ENCODE assay signal across 8 cellular contexts in genomic region chr9:37784640-37785483, GRCh38. TPM values are rescaled to one million over a fixed set of nuclear protein-coding genes. Genes with fewer than 3 reads are reported as not detected.
DNase-seq lines count a peak whose midpoint lies in the region; ATAC-seq and TF ChIP-seq lines count a peak whose summit lies in the region.

Gene EXOSC3, minus strand, starts transcription at chr9:37785064. Its CDS starts 20 bp downstream, at chr9:37785044.

- ATAC-seq in GM19468 (IDR thresholded peaks at IDR 0.05; ENCODE audit: extremely low read depth, unreplicated experiment), result peak; percentile 79

- H3K9me3 ChIP-seq in endodermal cell (ENCODE audit: control insufficient read depth, low read length) (no peaks in the 10 kb centered on the region), mesodermal cell (ENCODE audit: control insufficient read depth, low read length) (no peaks in the 10 kb centered on the region)

- peaks cover 33% of the 10 kb centered on the region for H3K27me3 Mint-ChIP-seq in endodermal cell (ENCODE audit: insufficient read depth)

- WGBS in endodermal cell (ENCODE audit: insufficient coverage in 1 of 2, insufficient read length in 1 of 2), 2 experiments, result 0 to 1% methylated on average over 49 to 73 of the region's 73 CpGs
- 0% methylated on average over 66 to 71 of the region's 73 CpGs for WGBS in mesodermal cell (ENCODE audit: insufficient coverage in 2 of 2), 2 experiments

- H3K4me3 ChIP-seq in endodermal cell (ENCODE audit: low read length) (peak within 1 kb of the TSS; percentile 88), mesodermal cell (ENCODE audit: extremely low read depth, insufficient read depth, low read length, poor library complexity, severe bottlenecking) (peak within 1 kb of the TSS; percentile 77)

- H3K36me3 ChIP-seq in endodermal cell (ENCODE audit: control insufficient read depth, insufficient read depth, low read length) (peaks cover 36% of the 10 kb centered on the region), mesodermal cell (ENCODE audit: control insufficient read depth, insufficient read depth, low read length) (peaks cover 39% of the 10 kb centered on the region)

- H3K4me1 Mint-ChIP-seq in endodermal cell, result peaks cover 5% of the 10 kb centered on the region

- H3K9ac ChIP-seq in endodermal cell (ENCODE audit: extremely low read depth, low read length, poor library complexity, severe bottlenecking), result peak within 1 kb of the TSS; percentile 48

- peaks cover 8% of the 10 kb centered on the region for H3K27me3 ChIP-seq in endodermal cell (ENCODE audit: control insufficient read depth, insufficient read depth, low read length, poor library complexity, severe bottlenecking)

- H3K4me1 ChIP-seq in endodermal cell (ENCODE audit: control insufficient read depth, insufficient read depth, low read length) (no peaks in the 10 kb centered on the region), mesodermal cell (ENCODE audit: control insufficient read depth, insufficient read depth, low read length, poor library complexity, severe bottlenecking) (peaks cover 7% of the 10 kb centered on the region)

- DNase-seq in COR-L47 (lab: John Stamatoyannopoulos, UW) (peak; percentile 86), HT-29 (ENCODE audit: low spot score) (peak; percentile 86), NOMO-1 treated with DMSO at 0.1 percent for 48 hours (lab: John Stamatoyannopoulos, UW; ENCODE audit: unreplicated experiment) (peak; percentile 76), endodermal cell (peak; percentile 96)
- peak; percentile 71 to 80 (median 75) for DNase-seq in activated CD8-positive, alpha-beta memory T cell treated with anti-CD3 and anti-CD28 coated beads for 48 hours (ENCODE audit: low read depth in 2 of 3, low spot score in 2 of 3)
- DNase-seq in stimulated activated CD8-positive, alpha-beta memory T cell treated with anti-CD3 and anti-CD28 coated beads, Interleukin-15, amount 100 ng/mL, for 48 hours (ENCODE audit: low read depth in 2 of 2), result peak; percentile 81 to 82

- H3K27ac ChIP-seq in endodermal cell (ENCODE audit: low read depth, low read length) (no peak within 1 kb of the TSS), mesodermal cell (ENCODE audit: low read depth, low read length, severe bottlenecking) (peak within 1 kb of the TSS; percentile 50)

- no peak for TF ChIP-seq CTCF in endodermal cell (conservative IDR thresholded peaks at IDR 0.05)

- peaks cover 32% of the 10 kb centered on the region for H3K36me3 Mint-ChIP-seq in endodermal cell (ENCODE audit: low read depth)

- no peaks in the 10 kb centered on the region for H3K9me3 Mint-ChIP-seq in endodermal cell

- peak within 1 kb of the TSS; percentile 96 for H3K4me3 Mint-ChIP-seq in endodermal cell

- H3K27ac Mint-ChIP-seq in endodermal cell, result peak within 1 kb of the TSS; percentile 92

RNA-seq across cellular contexts. Expression of gene EXOSC3, which starts in this region (rescaled TPM):
- 66.4 and 92.7 TPM in 2 replicates for total RNA-seq in HT-29 (2014; rRNA removed; shearing (Covaris generic))
- 10 to 100 TPM; 66.7 to 67.6 TPM for total RNA-seq in endodermal cell
- 31.1 TPM for polyA plus RNA-seq in endodermal cell (2013, experiment 1 of 2)
- polyA plus RNA-seq in endodermal cell (2013, experiment 2 of 2), result 26.1 TPM
- polyA plus RNA-seq in mesodermal cell (2013, experiment 1 of 2), result 26.4 TPM
- 25.1 TPM for polyA plus RNA-seq in mesodermal cell (2013, experiment 2 of 2)
